In genomic region chr19:5025027-5025426, GRCh38 we compare ENCODE assay signal across 23 cellular contexts.
"Had no signal": no experiment of that assay in that cellular context is flagged by ENCODE, and none has a peak within 500 bp of the region (broad histone marks: within the 10 kb centered on the region; RNA-seq: fewer than 3 reads in every experiment).

No MANE protein-coding gene starts in this region.

- H2AFZ ChIP-seq: parathyroid adenoma had no signal

- FAIRE-seq: endometrium, kidney had no signal

- H3K9me3 Mint-ChIP-seq: naive thymus-derived CD4-positive, alpha-beta T cell; stimulated activated naive CD8-positive, alpha-beta T cell treated with anti-CD3 and anti-CD28 coated beads, Interleukin-15, amount 100 ng/mL, for 72 hours; T-cell; type B pancreatic cell had no signal

- H3K9me3 ChIP-seq: neutrophil, suprapubic skin had no signal

- DNase-seq: activated CD4-positive, alpha-beta T cell treated with anti-CD3 and anti-CD28 coated beads, Interleukin-2, amount 50 U/mL, for 1 hour; activated CD8-positive, alpha-beta memory T cell treated with anti-CD3 and anti-CD28 coated beads for 24 hours; activated CD8-positive, alpha-beta memory T cell treated with anti-CD3 and anti-CD28 coated beads, Interleukin-2, amount 50 U/mL, for 48 hours; activated effector memory CD4-positive, alpha-beta T cell treated with Interleukin-2 at 50 U/mL for 16 hours; activated naive CD4-positive, alpha-beta T cell treated with anti-CD3 and anti-CD28 coated beads, Interleukin-2, amount 50 U/mL, for 16 hours; activated T-cell treated with anti-CD3 and anti-CD28 coated beads, Interleukin-2, amount 50 U/mL, for 48 hours; aorta; erythroblast; foreskin melanocyte; kidney; mammary epithelial cell; naive thymus-derived CD4-positive, alpha-beta T cell; stimulated activated naive CD8-positive, alpha-beta T cell treated with anti-CD3 and anti-CD28 coated beads, Interleukin-15, amount 100 ng/mL, for 72 hours; T-cell; T-helper 9 cell had no signal

- ATAC-seq: activated CD4-positive, CD25-positive, alpha-beta regulatory T cell treated with anti-CD3 and anti-CD28 coated beads, Interleukin-2, amount 50 U/mL, for 24 hours; left lobe of liver; naive thymus-derived CD4-positive, alpha-beta T cell; stimulated activated naive CD8-positive, alpha-beta T cell treated with anti-CD3 and anti-CD28 coated beads, Interleukin-15, amount 100 ng/mL, for 72 hours; T-cell had no signal

- H3K27ac Mint-ChIP-seq: T-cell, type B pancreatic cell had no signal

- H3K27ac ChIP-seq: coronary artery, neutrophil, parathyroid adenoma, suprapubic skin had no signal

- H3K9ac ChIP-seq: parathyroid adenoma had no signal

- H3K4me3 ChIP-seq: coronary artery, suprapubic skin had no signal

- H3K36me3 ChIP-seq: suprapubic skin had no signal

- H3K27me3 ChIP-seq: neutrophil, suprapubic skin had no signal

- H3K27me3 Mint-ChIP-seq: naive thymus-derived CD4-positive, alpha-beta T cell; stimulated activated naive CD8-positive, alpha-beta T cell treated with anti-CD3 and anti-CD28 coated beads, Interleukin-15, amount 100 ng/mL, for 72 hours; T-cell; type B pancreatic cell had no signal

- H3K4me3 Mint-ChIP-seq: naive thymus-derived CD4-positive, alpha-beta T cell; stimulated activated naive CD8-positive, alpha-beta T cell treated with anti-CD3 and anti-CD28 coated beads, Interleukin-15, amount 100 ng/mL, for 72 hours; T-cell; type B pancreatic cell had no signal

- H3K36me3 Mint-ChIP-seq: T-cell, type B pancreatic cell had no signal

- H3K4me1 ChIP-seq: parathyroid adenoma had no signal
